In genomic region chr2:102361632-102362241, GRCh38 we compare ENCODE assay signal across 1 cellular context.
TF ChIP-seq lines count a peak whose summit lies in the region.

No MANE protein-coding gene starts in this region.

TF ChIP-seq in H1, 55 proteins besides CTCF, POLR2A, EP300 and RAD21:
- no peak for TF ChIP-seq KDM5A (IDR thresholded peaks at IDR 0.05; ENCODE audit: low read length)
- TF ChIP-seq RFX5 (IDR thresholded peaks at IDR 0.05; ENCODE audit: borderline replicate concordance, low read depth, low read length), result no peak
- TF ChIP-seq, protein P1, sequence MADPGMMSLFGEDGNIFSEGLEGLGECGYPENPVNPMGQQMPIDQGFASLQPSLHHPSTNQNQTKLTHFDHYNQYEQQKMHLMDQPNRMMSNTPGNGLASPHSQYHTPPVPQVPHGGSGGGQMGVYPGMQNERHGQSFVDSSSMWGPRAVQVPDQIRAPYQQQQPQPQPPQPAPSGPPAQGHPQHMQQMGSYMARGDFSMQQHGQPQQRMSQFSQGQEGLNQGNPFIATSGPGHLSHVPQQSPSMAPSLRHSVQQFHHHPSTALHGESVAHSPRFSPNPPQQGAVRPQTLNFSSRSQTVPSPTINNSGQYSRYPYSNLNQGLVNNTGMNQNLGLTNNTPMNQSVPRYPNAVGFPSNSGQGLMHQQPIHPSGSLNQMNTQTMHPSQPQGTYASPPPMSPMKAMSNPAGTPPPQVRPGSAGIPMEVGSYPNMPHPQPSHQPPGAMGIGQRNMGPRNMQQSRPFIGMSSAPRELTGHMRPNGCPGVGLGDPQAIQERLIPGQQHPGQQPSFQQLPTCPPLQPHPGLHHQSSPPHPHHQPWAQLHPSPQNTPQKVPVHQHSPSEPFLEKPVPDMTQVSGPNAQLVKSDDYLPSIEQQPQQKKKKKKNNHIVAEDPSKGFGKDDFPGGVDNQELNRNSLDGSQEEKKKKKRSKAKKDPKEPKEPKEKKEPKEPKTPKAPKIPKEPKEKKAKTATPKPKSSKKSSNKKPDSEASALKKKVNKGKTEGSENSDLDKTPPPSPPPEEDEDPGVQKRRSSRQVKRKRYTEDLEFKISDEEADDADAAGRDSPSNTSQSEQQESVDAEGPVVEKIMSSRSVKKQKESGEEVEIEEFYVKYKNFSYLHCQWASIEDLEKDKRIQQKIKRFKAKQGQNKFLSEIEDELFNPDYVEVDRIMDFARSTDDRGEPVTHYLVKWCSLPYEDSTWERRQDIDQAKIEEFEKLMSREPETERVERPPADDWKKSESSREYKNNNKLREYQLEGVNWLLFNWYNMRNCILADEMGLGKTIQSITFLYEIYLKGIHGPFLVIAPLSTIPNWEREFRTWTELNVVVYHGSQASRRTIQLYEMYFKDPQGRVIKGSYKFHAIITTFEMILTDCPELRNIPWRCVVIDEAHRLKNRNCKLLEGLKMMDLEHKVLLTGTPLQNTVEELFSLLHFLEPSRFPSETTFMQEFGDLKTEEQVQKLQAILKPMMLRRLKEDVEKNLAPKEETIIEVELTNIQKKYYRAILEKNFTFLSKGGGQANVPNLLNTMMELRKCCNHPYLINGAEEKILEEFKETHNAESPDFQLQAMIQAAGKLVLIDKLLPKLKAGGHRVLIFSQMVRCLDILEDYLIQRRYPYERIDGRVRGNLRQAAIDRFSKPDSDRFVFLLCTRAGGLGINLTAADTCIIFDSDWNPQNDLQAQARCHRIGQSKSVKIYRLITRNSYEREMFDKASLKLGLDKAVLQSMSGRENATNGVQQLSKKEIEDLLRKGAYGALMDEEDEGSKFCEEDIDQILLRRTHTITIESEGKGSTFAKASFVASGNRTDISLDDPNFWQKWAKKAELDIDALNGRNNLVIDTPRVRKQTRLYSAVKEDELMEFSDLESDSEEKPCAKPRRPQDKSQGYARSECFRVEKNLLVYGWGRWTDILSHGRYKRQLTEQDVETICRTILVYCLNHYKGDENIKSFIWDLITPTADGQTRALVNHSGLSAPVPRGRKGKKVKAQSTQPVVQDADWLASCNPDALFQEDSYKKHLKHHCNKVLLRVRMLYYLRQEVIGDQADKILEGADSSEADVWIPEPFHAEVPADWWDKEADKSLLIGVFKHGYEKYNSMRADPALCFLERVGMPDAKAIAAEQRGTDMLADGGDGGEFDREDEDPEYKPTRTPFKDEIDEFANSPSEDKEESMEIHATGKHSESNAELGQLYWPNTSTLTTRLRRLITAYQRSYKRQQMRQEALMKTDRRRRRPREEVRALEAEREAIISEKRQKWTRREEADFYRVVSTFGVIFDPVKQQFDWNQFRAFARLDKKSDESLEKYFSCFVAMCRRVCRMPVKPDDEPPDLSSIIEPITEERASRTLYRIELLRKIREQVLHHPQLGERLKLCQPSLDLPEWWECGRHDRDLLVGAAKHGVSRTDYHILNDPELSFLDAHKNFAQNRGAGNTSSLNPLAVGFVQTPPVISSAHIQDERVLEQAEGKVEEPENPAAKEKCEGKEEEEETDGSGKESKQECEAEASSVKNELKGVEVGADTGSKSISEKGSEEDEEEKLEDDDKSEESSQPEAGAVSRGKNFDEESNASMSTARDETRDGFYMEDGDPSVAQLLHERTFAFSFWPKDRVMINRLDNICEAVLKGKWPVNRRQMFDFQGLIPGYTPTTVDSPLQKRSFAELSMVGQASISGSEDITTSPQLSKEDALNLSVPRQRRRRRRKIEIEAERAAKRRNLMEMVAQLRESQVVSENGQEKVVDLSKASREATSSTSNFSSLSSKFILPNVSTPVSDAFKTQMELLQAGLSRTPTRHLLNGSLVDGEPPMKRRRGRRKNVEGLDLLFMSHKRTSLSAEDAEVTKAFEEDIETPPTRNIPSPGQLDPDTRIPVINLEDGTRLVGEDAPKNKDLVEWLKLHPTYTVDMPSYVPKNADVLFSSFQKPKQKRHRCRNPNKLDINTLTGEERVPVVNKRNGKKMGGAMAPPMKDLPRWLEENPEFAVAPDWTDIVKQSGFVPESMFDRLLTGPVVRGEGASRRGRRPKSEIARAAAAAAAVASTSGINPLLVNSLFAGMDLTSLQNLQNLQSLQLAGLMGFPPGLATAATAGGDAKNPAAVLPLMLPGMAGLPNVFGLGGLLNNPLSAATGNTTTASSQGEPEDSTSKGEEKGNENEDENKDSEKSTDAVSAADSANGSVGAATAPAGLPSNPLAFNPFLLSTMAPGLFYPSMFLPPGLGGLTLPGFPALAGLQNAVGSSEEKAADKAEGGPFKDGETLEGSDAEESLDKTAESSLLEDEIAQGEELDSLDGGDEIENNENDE (IDR thresholded peaks at IDR 0.05; ENCODE audit: insufficient replicate concordance, low read length), result no peak
- TF ChIP-seq CBX5 (IDR thresholded peaks at IDR 0.05; ENCODE audit: low read depth, low read length), result no peak
TF ChIP-seq in H1: peak in this region for 0.
